In the genomic region with DNA sequence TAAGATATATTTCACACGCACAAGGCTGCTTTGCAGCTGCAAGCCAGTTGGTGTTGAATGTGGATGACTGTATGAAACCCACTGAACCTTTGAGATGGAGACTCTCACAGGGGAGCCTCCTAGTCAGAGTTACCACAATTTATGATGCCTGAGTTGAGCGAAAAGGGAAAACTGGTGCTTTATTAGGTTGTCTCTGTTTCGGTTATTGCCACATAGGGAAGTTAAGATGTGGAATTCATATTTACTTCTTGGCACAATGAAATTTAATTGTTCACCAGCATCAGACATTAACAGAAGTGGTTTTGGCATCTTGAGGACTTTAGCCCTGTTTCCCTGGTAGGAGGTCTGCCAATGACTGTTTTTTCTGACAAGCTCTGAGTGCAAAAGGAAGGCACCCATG, we compare ENCODE assay signal across 23 cellular contexts.
"Had no signal": no experiment of that assay in that cellular context is flagged by ENCODE, and none has a peak within 500 bp of the region (broad histone marks: within the 10 kb centered on the region; RNA-seq: fewer than 3 reads in every experiment).

No MANE protein-coding gene starts in this region.

- DNase-seq: glutamatergic neuron; heart left ventricle; islet precursor cell; lower lobe of right lung; mammary epithelial cell; naive thymus-derived CD4-positive, alpha-beta T cell; ovary; retina; right lobe of liver; stimulated activated CD4-positive, alpha-beta T cell treated with anti-CD3 and anti-CD28 coated beads, Interleukin-12 subunit alpha, Interleukin-12 subunit beta, amount 100 ng/mL, for 4 hours; stimulated activated CD4-positive, alpha-beta T cell treated with anti-CD3 and anti-CD28 coated beads, Interleukin-15, amount 100 ng/mL, for 24 hours; stimulated activated CD4-positive, alpha-beta T cell treated with anti-CD3 and anti-CD28 coated beads, Interleukin-2, amount 100 ng/mL, for 24 hours; stimulated activated CD4-positive, alpha-beta T cell treated with anti-CD3 and anti-CD28 coated beads, Interleukin-4, amount 100 ng/mL, for 1 hour; stimulated activated naive B cell treated with anti-CD40 and anti-IgM and Interleukin-4, amounts not matched to agents 10 μg/mL and 1 μg/mL and 100 μg/mL, for 72 hours; stimulated activated naive CD8-positive, alpha-beta T cell treated with anti-CD3 and anti-CD28 coated beads, Interleukin-15, Interleukin-2, amounts not matched to agents 100 U/mL and 50 U/mL, for 24 hours; stomach; testis; thyroid gland; transverse colon; upper lobe of left lung had no signal

- H3K4me2 ChIP-seq: hepatocyte, smooth muscle cell had no signal

- ATAC-seq: lower lobe of right lung; naive thymus-derived CD4-positive, alpha-beta T cell; natural killer cell treated with Interleukin-12 subunit alpha and Interleukin-12 subunit beta and Interleukin-15 and Interleukin-18, amount 100 ng/mL, for 72 hours; right lobe of liver; stimulated activated naive B cell treated with anti-CD40 and anti-IgM and Interleukin-4, amounts not matched to agents 10 μg/mL and 1 μg/mL and 100 μg/mL, for 72 hours; stimulated activated naive CD8-positive, alpha-beta T cell treated with anti-CD3 and anti-CD28 coated beads, Interleukin-15, Interleukin-2, amounts not matched to agents 100 U/mL and 50 U/mL, for 24 hours had no signal

- H3K27ac ChIP-seq: hepatocyte, lower lobe of right lung, ovary, right lobe of liver, stomach, testis, thyroid gland, transverse colon, upper lobe of left lung had no signal

- H3K4me1 ChIP-seq: lower lobe of right lung, right lobe of liver, stomach, testis, thyroid gland, transverse colon, upper lobe of left lung had no signal

- H3K27me3 ChIP-seq: heart left ventricle, hepatocyte, ovary, right lobe of liver, stomach, testis, thyroid gland, transverse colon, upper lobe of left lung had no signal

- H3K36me3 ChIP-seq: heart left ventricle, lower lobe of right lung, ovary, right lobe of liver, stomach, thyroid gland, transverse colon, upper lobe of left lung had no signal

- H2AFZ ChIP-seq: hepatocyte had no signal

- H3K4me3 ChIP-seq: heart left ventricle, hepatocyte, lower lobe of right lung, ovary, right lobe of liver, smooth muscle cell, stomach, testis, thyroid gland, transverse colon, upper lobe of left lung had no signal

- H3K9me3 ChIP-seq: ovary, right lobe of liver, testis, thyroid gland, transverse colon had no signal
